Comparison of ENCODE assay signal across 9 cellular contexts in the genomic region with DNA sequence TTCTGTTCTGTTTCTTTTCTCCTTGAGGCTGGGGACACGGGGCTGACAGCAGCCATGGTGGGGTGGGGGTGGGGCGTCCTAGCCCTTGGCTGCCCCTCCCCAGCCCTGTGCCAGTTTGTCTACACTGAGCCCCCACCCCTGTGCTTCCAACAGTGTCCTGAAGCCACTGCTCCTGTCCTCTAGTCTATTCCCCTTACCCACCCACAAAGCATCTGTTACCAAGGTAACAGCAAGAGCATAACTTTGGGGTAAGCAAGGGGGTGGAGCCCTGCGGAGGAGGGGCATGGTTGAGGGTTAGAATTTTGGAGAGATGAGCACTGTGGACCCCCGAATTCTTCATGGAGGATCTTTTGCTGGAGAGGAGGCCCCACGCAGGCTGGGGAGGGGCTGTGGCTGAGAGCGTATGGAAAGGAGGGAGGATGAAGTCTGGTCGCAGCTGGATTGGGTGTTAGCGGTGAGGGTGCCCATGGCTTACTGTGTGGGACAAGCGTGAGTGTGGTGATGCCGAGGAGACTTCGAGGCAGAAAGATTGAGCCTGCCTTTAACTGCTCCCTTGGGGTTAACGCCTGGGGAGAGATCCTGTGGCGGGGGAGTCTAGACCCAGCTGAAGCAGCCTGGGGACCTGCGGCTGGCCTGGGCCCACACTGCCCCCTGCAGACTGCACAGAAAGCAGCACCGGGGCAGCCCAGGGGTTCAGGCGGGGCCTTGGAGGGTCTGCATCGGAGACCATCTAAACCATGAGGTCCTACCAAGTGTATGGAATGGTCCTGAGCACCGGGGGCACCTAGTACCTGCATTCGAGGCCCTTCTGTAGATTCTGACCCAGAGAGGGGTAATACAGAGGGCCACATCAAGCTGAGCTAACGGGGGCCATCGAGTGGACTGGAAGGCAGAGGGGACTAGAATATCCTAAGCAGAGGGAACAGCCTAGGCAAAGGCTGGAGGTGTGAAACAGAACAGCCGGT. TPM values are rescaled to one million over a fixed set of nuclear protein-coding genes. Genes with fewer than 3 reads are reported as not detected.
DNase-seq lines count a peak whose midpoint lies in the region; ATAC-seq and TF ChIP-seq lines count a peak whose summit lies in the region.
"Had no signal": no experiment of that assay in that cellular context is flagged by ENCODE, and none has a peak within 500 bp of the region (broad histone marks: within the 10 kb centered on the region; RNA-seq: fewer than 3 reads in every experiment).

No MANE protein-coding gene starts in this region.

- H3K36me3 ChIP-seq in A673 (ENCODE audit: insufficient read depth, low read length, poor library complexity, severe bottlenecking) (no peaks in the 10 kb centered on the region), GM23338 (ENCODE audit: insufficient read depth) (no peaks in the 10 kb centered on the region), Panc1 (ENCODE audit: control insufficient read depth, insufficient read depth, low read length) (no peaks in the 10 kb centered on the region), skeletal muscle tissue (ENCODE audit: control insufficient read depth in 3 of 3, insufficient read depth in 3 of 3, low read length in 3 of 3) (no peaks in the 10 kb centered on the region)

- H3K27me3 Mint-ChIP-seq in GM23338 (ENCODE audit: insufficient read depth, low read depth, poor library complexity), result peaks cover 14% of the 10 kb centered on the region

- in situ Hi-C loops in Panc1 (cut with HindIII; ENCODE audit: low pct_unique_long_range_greater_than_20kb, low sequenced_read_pairs), result no loop called here

- CTCF ChIA-PET in A673 (lab: Charles Lee), result interaction anchor here (0.6 to 1.3 kb wide), 10 partner anchors 10 to 1123 kb away, joined by 3 to 7 read pairs (median 4); no protein-coding TSS in a partner anchor
- CTCF ChIA-PET in Panc1 (lab: Charles Lee), result interaction anchor here (0.7 to 2.1 kb wide), 3 partner anchors 9 to 25 kb away, joined by 3 to 9 read pairs (median 6); no protein-coding TSS in a partner anchor

- no peaks in the 10 kb centered on the region for H3K9me3 Mint-ChIP-seq in GM23338

- H3K27ac ChIP-seq in A673 (ENCODE audit: low read depth, low read length, poor library complexity, severe bottlenecking) (peak overlapping the region; percentile 58), GM23338 (ENCODE audit: low read depth) (no peak overlapping the region), Panc1 (ENCODE audit: low read length) (no peak overlapping the region), skeletal muscle tissue (ENCODE audit: low read depth, low read length) (no peak overlapping the region)

- H3K79me2 ChIP-seq in GM23338 (replicated peaks; ENCODE audit: insufficient read depth), result no peaks in the 10 kb centered on the region

- no peaks in the 10 kb centered on the region for H3K9me2 ChIP-seq in GM23338 (ENCODE audit: insufficient read depth)

- ATAC-seq in GM23338 (peak; percentile 83), Panc1 (0 out of 2 replicates have a peak, but pooled peaks have one; percentile 24), left cardiac atrium (peak; percentile 74 to 84)

- peaks cover 14% of the 10 kb centered on the region for H3K4me1 ChIP-seq in A673 (ENCODE audit: insufficient read depth, low read length, poor library complexity, severe bottlenecking)
- H3K4me1 ChIP-seq in GM23338 (ENCODE audit: insufficient read depth), result peaks cover 9% of the 10 kb centered on the region
- no peaks in the 10 kb centered on the region for H3K4me1 ChIP-seq in Panc1 (ENCODE audit: control insufficient read depth, insufficient read depth, low read length)
- H3K4me1 ChIP-seq in skeletal muscle tissue (ENCODE audit: control insufficient read depth in 3 of 3, insufficient read depth in 3 of 3, low read length in 3 of 3), result peaks cover 11 to 22% (median 22%) of the 10 kb centered on the region in 3 donors

- H3K4me3 Mint-ChIP-seq in GM23338, result peak overlapping the region; percentile 55

- H3K9me3 ChIP-seq in A673 (ENCODE audit: low read depth, low read length, poor library complexity, severe bottlenecking) (no peaks in the 10 kb centered on the region), Panc1 (ENCODE audit: control insufficient read depth, insufficient read depth, low read depth, low read length) (no peaks in the 10 kb centered on the region), skeletal muscle tissue (ENCODE audit: control insufficient read depth in 3 of 3, low read length in 3 of 3) (no peaks in the 10 kb centered on the region)

- no peaks in the 10 kb centered on the region for H3K27me3 ChIP-seq in A673 (replicated peaks; ENCODE audit: insufficient read depth, low read depth, low read length, poor library complexity)
- no peaks in the 10 kb centered on the region for H3K27me3 ChIP-seq in GM23338 (ENCODE audit: insufficient read depth)
- H3K27me3 ChIP-seq in Panc1 (ENCODE audit: control insufficient read depth, insufficient read depth, low read length), result no peaks in the 10 kb centered on the region
- peaks cover 4 to 27% (median 25%) of the 10 kb centered on the region in 3 donors for H3K27me3 ChIP-seq in skeletal muscle tissue (ENCODE audit: control insufficient read depth in 3 of 3, insufficient read depth in 3 of 3, low read length in 3 of 3)

- TF ChIP-seq CTCF in A673 (conservative IDR thresholded peaks at IDR 0.05; ENCODE audit: low read depth, low read length) (peak; percentile 79), GM23338 (conservative IDR thresholded peaks at IDR 0.05; ENCODE audit: low read depth in 2 of 2) (peak; percentile 82 to 93), Panc1 (IDR thresholded peaks at IDR 0.05) (peak; percentile 70)

- H2AFZ ChIP-seq in GM23338, result peak overlapping the region; percentile 99

- BruUV-seq in A673 (replicated peaks; lab: Mats Ljungman, UMichigan), result no TSS peak
- no TSS peak for BruUV-seq in Panc1 (replicated peaks; lab: Mats Ljungman, UMichigan)

- peaks cover 14% of the 10 kb centered on the region; the same call in 1 of the 2 replicates for H3F3A ChIP-seq in GM23338 (replicated peaks; ENCODE audit: low read depth)

- POLR2A ChIA-PET in A673 (lab: Charles Lee; ENCODE audit: low non-redundant PET) (no interaction called here), Panc1 (lab: Charles Lee) (no interaction called here)

- intact Hi-C loops in A673 (cut with micrococcal nuclease; ENCODE audit: unreplicated experiment), result no loop called here
- intact Hi-C loops in Panc1 (cut with micrococcal nuclease; ENCODE audit: unreplicated experiment), result no loop called here
- intact Hi-C loops in left cardiac atrium (cut with DNase I), result no loop called here

- peak overlapping the region in 1 of 3 donors; percentile 62 for H3K9ac ChIP-seq in skeletal muscle tissue (ENCODE audit: low read depth in 1 of 3, low read length in 3 of 3)

- no peak overlapping the region for H3K27ac Mint-ChIP-seq in GM23338

- no peaks in the 10 kb centered on the region for H4K20me1 ChIP-seq in GM23338 (replicated peaks; ENCODE audit: insufficient read depth)

- peak overlapping the region; percentile 95 for H3K4me2 ChIP-seq in GM23338

- no peaks in the 10 kb centered on the region for H3K36me3 Mint-ChIP-seq in GM23338 (ENCODE audit: low read depth)

- H3K4me3 ChIP-seq in A673 (ENCODE audit: low read depth, low read length, poor library complexity, severe bottlenecking) (peak overlapping the region; percentile 19), GM23338 (peak overlapping the region; percentile 57), Panc1 (ENCODE audit: low read depth in 2 of 2, low read length in 2 of 2) (no peak overlapping the region), skeletal muscle tissue (ENCODE audit: low read length in 3 of 3) (peak overlapping the region in 2 of 3 donors; percentile 10 to 49)

- DNase-seq in A673 (ENCODE audit: low spot score), result peak; percentile 81
- DNase-seq in GM23338 (ENCODE audit: low spot score), result peak; percentile 80
- DNase-seq in Panc1 (ENCODE audit: low read depth, low spot score), result no peak
- peak; percentile 53 for DNase-seq in activated naive CD4-positive, alpha-beta T cell treated with Interleukin-2 at 50 U/mL for 16 hours
- DNase-seq in left cardiac atrium, result peak; percentile 58
- no peak for DNase-seq in NCI-H1105 treated with DMSO at 0.1 percent for 48 hours (lab: John Stamatoyannopoulos, UW)
- DNase-seq in hippocampal formation (lab: John Stamatoyannopoulos, UW), result no peak

- peaks cover 21% of the 10 kb centered on the region for H3K4me1 Mint-ChIP-seq in GM23338

TF ChIP-seq in GM23338, 12 proteins besides CTCF, POLR2A, EP300 and RAD21 (continues in another document):
- TF ChIP-seq STAT1 (IDR thresholded peaks at IDR 0.05; ENCODE audit: unreplicated experiment) (no peak), ZNF331 (CRISPR knock-in tag; IDR thresholded peaks at IDR 0.05; ENCODE audit: low read depth) (no peak)

RNA-seq across cellular contexts. Expression of gene STAC2, which starts 6.1 kb away (rescaled TPM):
- 1.3 and 2.8 TPM in 2 replicates for total RNA-seq in A673 (2021)
- 1.7 and 3.1 TPM in 2 replicates for total RNA-seq in GM23338 (2014; rRNA removed; shearing (Covaris generic))
- 1.9 and 2.0 TPM in 2 replicates for polyA plus RNA-seq in GM23338 (2016; fragmentation: Nextera tagmentation; extraction: Ambion mirVana)
- total RNA-seq in Panc1 (2021; ENCODE audit: unreplicated experiment), result 0.08 TPM
- polyA plus RNA-seq in Panc1 (2012; ENCODE audit: insufficient read length), result not detected
- total RNA-seq in left cardiac atrium, result 1 to 10 TPM; 1.4 to 5.9 TPM
- total RNA-seq in skeletal muscle tissue, result not detected
- total RNA-seq: mononuclear cell had no signal

RNA-seq across cellular contexts. Expression of gene RPL19, which starts 31.8 kb away (rescaled TPM):
- total RNA-seq in A673 (2021) (950 and 1,115 TPM in 2 replicates), Panc1 (2021; ENCODE audit: unreplicated experiment) (971 TPM), left cardiac atrium (1,000 to 10,000 TPM; 1,055 to 1,074 TPM), skeletal muscle tissue (1,766 TPM)
- total RNA-seq in GM23338 (2014; rRNA removed; shearing (Covaris generic)), result 1,594 and 1,843 TPM in 2 replicates
- polyA plus RNA-seq in GM23338 (2016; fragmentation: Nextera tagmentation; extraction: Ambion mirVana), result 2,627 and 2,838 TPM in 2 replicates
- polyA plus RNA-seq in Panc1 (2012; ENCODE audit: insufficient read length), result 994 TPM

RNA-seq across cellular contexts. Expression of gene CACNB1, which starts 34.4 kb away (rescaled TPM):
- total RNA-seq in A673 (2021), result 8.0 and 10.4 TPM in 2 replicates
- 12.5 and 13.1 TPM in 2 replicates for total RNA-seq in GM23338 (2014; rRNA removed; shearing (Covaris generic))
- polyA plus RNA-seq in GM23338 (2016; fragmentation: Nextera tagmentation; extraction: Ambion mirVana), result 7.8 and 8.4 TPM in 2 replicates
- total RNA-seq in Panc1 (2021; ENCODE audit: unreplicated experiment), result 14.9 TPM
- 5.7 TPM for polyA plus RNA-seq in Panc1 (2012; ENCODE audit: insufficient read length)
- total RNA-seq in left cardiac atrium, result 1 to 10 TPM; 5.4 to 5.8 TPM
- total RNA-seq in skeletal muscle tissue, result 146 TPM

Comparison
In these comparisons a context has a peak if more than half of its experiments do, and no peak if none do; other contexts are left out.
1. DNase-seq: peak in A673 (single experiment), GM23338 (single experiment), activated naive CD4-positive, alpha-beta T cell treated with Interleukin-2 at 50 U/mL for 16 hours (single experiment) and left cardiac atrium (single experiment); none in Panc1 (single experiment), NCI-H1105 treated with DMSO at 0.1 percent for 48 hours (single experiment) and hippocampal formation (0 of 2).
2. H3K4me3 ChIP-seq: peak in A673 (single experiment), GM23338 (single experiment) and skeletal muscle tissue (2 of 3); none in Panc1 (0 of 2).
3. ATAC-seq: peak in every context shown above with its lines; median percentile 83 in GM23338; 79 in left cardiac atrium; 24 in Panc1.
4. Peak in every context shown above with its lines, with median percentiles within 50 percentile points of each other: CTCF ChIP-seq.